Comparison of ENCODE assay signal across 2 cellular contexts in genomic region chr10:31620236-31621151, GRCh38.
TF ChIP-seq lines count a peak whose summit lies in the region.

No MANE protein-coding gene starts in this region.

TF ChIP-seq in IMR-90, 13 proteins besides CTCF, POLR2A, EP300 and RAD21:
- TF ChIP-seq SMC3 (IDR thresholded peaks at IDR 0.05; ENCODE audit: low read depth, low read length) (no peak), NFE2L2 (IDR thresholded peaks at IDR 0.05; ENCODE audit: low read depth, low read length) (no peak)
- TF ChIP-seq, protein P1, sequence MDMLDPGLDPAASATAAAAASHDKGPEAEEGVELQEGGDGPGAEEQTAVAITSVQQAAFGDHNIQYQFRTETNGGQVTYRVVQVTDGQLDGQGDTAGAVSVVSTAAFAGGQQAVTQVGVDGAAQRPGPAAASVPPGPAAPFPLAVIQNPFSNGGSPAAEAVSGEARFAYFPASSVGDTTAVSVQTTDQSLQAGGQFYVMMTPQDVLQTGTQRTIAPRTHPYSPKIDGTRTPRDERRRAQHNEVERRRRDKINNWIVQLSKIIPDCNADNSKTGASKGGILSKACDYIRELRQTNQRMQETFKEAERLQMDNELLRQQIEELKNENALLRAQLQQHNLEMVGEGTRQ (IDR thresholded peaks at IDR 0.05; ENCODE audit: low read depth, low read length): no peak

TF ChIP-seq in H1, 55 proteins besides CTCF, POLR2A, EP300 and RAD21:
- 0 out of 2 replicates have a peak, but pooled peaks have one; percentile 12 for TF ChIP-seq CEBPB (IDR thresholded peaks at IDR 0.05; ENCODE audit: low read depth, low read length)
- TF ChIP-seq, protein P1 (IDR thresholded peaks at IDR 0.05; ENCODE audit: low read length): no peak
- TF ChIP-seq MAX (IDR thresholded peaks at IDR 0.05): no peak
